ENCODE assay signal across 22 cellular contexts in genomic region chr18:78865771-78866310, GRCh38.
"Had no signal": no experiment of that assay in that cellular context is flagged by ENCODE, and none has a peak within 500 bp of the region (broad histone marks: within the 10 kb centered on the region; RNA-seq: fewer than 3 reads in every experiment).

No MANE protein-coding gene starts in this region.

- H3K4me3 Mint-ChIP-seq: immature natural killer cell; mesothelial cell of epicardium; naive B cell; natural killer cell; stimulated activated naive B cell treated with anti-CD40 and anti-IgM and Interleukin-4, amounts not matched to agents 10 μg/mL and 1 μg/mL and 100 μg/mL, for 72 hours; stimulated activated naive CD8-positive, alpha-beta T cell treated with anti-CD3 and anti-CD28 coated beads, Interleukin-15, Interleukin-2, amounts not matched to agents 100 ng/mL and 50 ng/mL, for 24 hours had no signal

- H3K27ac Mint-ChIP-seq: immature natural killer cell; mesothelial cell of epicardium; naive B cell; natural killer cell; stimulated activated naive B cell treated with anti-CD40 and anti-IgM and Interleukin-4, amounts not matched to agents 10 μg/mL and 1 μg/mL and 100 μg/mL, for 72 hours; stimulated activated naive CD8-positive, alpha-beta T cell treated with anti-CD3 and anti-CD28 coated beads, Interleukin-15, Interleukin-2, amounts not matched to agents 100 ng/mL and 50 ng/mL, for 24 hours had no signal

- ATAC-seq: natural killer cell; pancreas; psoas muscle; stimulated activated naive B cell treated with anti-CD40 and anti-IgM and Interleukin-4, amounts not matched to agents 10 μg/mL and 1 μg/mL and 100 μg/mL, for 72 hours had no signal

- H3K4me1 Mint-ChIP-seq: immature natural killer cell; naive B cell; natural killer cell; stimulated activated naive B cell treated with anti-CD40 and anti-IgM and Interleukin-4, amounts not matched to agents 10 μg/mL and 1 μg/mL and 100 μg/mL, for 72 hours had no signal

- H3K9me3 Mint-ChIP-seq: immature natural killer cell; natural killer cell; stimulated activated naive B cell treated with anti-CD40 and anti-IgM and Interleukin-4, amounts not matched to agents 10 μg/mL and 1 μg/mL and 100 μg/mL, for 72 hours; stimulated activated naive CD8-positive, alpha-beta T cell treated with anti-CD3 and anti-CD28 coated beads, Interleukin-15, Interleukin-2, amounts not matched to agents 100 ng/mL and 50 ng/mL, for 24 hours had no signal

- DNase-seq: glutamatergic neuron; heart left ventricle; hypothalamus; immature natural killer cell; left ventricle myocardium inferior; mesendoderm; naive B cell; natural killer cell; nucleus accumbens; pancreas; psoas muscle; right lobe of liver; stimulated activated CD4-positive, alpha-beta T cell treated with anti-CD3 and anti-CD28 coated beads, Interleukin-1b, Interleukin-23, amount 100 ng/mL, for 48 hours; stimulated activated CD4-positive, alpha-beta T cell treated with anti-CD3 and anti-CD28 coated beads, Interleukin-2, amount 100 ng/mL, for 48 hours; stimulated activated CD4-positive, alpha-beta T cell treated with anti-CD3 and anti-CD28 coated beads, Interleukin-4, amount 100 ng/mL, for 4 hours; stimulated activated CD8-positive, alpha-beta memory T cell treated with anti-CD3 and anti-CD28 coated beads, Interleukin-4, amount 100 ng/mL, for 48 hours; stimulated activated naive B cell treated with anti-CD40 and anti-IgM and Interleukin-4, amounts not matched to agents 10 μg/mL and 1 μg/mL and 100 μg/mL, for 72 hours; substantia nigra; transverse colon; uterus had no signal

- H3K36me3 Mint-ChIP-seq: immature natural killer cell; mesothelial cell of epicardium; naive B cell; natural killer cell; stimulated activated naive B cell treated with anti-CD40 and anti-IgM and Interleukin-4, amounts not matched to agents 10 μg/mL and 1 μg/mL and 100 μg/mL, for 72 hours had no signal
